11 cellular contexts compared by ENCODE assay signal in genomic region chr17:30910151-30910550, GRCh38. TPM values are rescaled to one million over a fixed set of nuclear protein-coding genes. Genes with fewer than 3 reads are reported as not detected.
DNase-seq lines count a peak whose midpoint lies in the region; ATAC-seq and TF ChIP-seq lines count a peak whose summit lies in the region.
"Not testable (repeated sequence)": the region's sequence is repeated elsewhere in the genome, so short reads cannot be mapped to it uniquely, and the experiment has no call there.
"Had no signal": no experiment of that assay in that cellular context is flagged by ENCODE, and none has a peak within 500 bp of the region (broad histone marks: within the 10 kb centered on the region; RNA-seq: fewer than 3 reads in every experiment).

No MANE protein-coding gene starts in this region.

- TF ChIP-seq CTCF in neural crest cell (conservative IDR thresholded peaks at IDR 0.05); osteocyte (IDR thresholded peaks at IDR 0.05); upper lobe of right lung (IDR thresholded peaks at IDR 0.05): not testable (repeated sequence)

- H3K9me3 ChIP-seq in trophoblast cell (ENCODE audit: insufficient read depth, low read depth, low read length); upper lobe of right lung: not testable (repeated sequence)

- not testable (repeated sequence) for H2BK5ac ChIP-seq in trophoblast cell (ENCODE audit: low read depth, low read length, poor library complexity)

- H2BK12ac ChIP-seq in trophoblast cell (ENCODE audit: low read length), result not testable (repeated sequence)

- intact Hi-C loops in upper lobe of right lung (cut with DNase I), result not testable (repeated sequence)

- not testable (repeated sequence) for H3K27ac ChIP-seq in trophoblast cell (ENCODE audit: low read depth, low read length); upper lobe of right lung

- not testable (repeated sequence) for H3K27ac Mint-ChIP-seq in neural crest cell (ENCODE audit: unreplicated experiment); osteocyte (ENCODE audit: unreplicated experiment)

- no CpG with 5 or more reads among the region's 7 CpGs for WGBS in trophoblast cell (ENCODE audit: extremely low coverage, insufficient coverage, insufficient read length)

- H3K18ac ChIP-seq in trophoblast cell (ENCODE audit: low read length), result not testable (repeated sequence)

- not testable (repeated sequence) for H2BK120ac ChIP-seq in trophoblast cell (ENCODE audit: insufficient read depth, low read length, poor library complexity)

- not testable (repeated sequence) for ATAC-seq in left lobe of liver, upper lobe of right lung

- H2AK5ac ChIP-seq in trophoblast cell (ENCODE audit: low read length), result not testable (repeated sequence)

- not testable (repeated sequence) for H3K4me3 ChIP-seq in trophoblast cell (ENCODE audit: low read depth, low read length); upper lobe of right lung

- not testable (repeated sequence) for H3K4me1 ChIP-seq in trophoblast cell (ENCODE audit: control insufficient read depth in 1 of 2, insufficient read depth in 2 of 2, low read length in 2 of 2)
- H3K4me1 ChIP-seq in upper lobe of right lung, result peaks cover 12% of the 10 kb centered on the region

- peak; percentile 24 for DNase-seq in activated CD8-positive, alpha-beta memory T cell treated with anti-CD3 and anti-CD28 coated beads for 24 hours
- peak; percentile 21 for DNase-seq in left lobe of liver (ENCODE audit: low spot score)
- DNase-seq in mesenteric fat pad (ENCODE audit: low spot score), result peak; percentile 12
- not testable (repeated sequence) for DNase-seq in neural crest cell (ENCODE audit: low read depth, low spot score)
- DNase-seq in osteocyte (ENCODE audit: extremely low spot score, unreplicated experiment), result peak; percentile 34
- DNase-seq in trophoblast cell, result peak; percentile 74 to 87
- DNase-seq in upper lobe of right lung, result peak; percentile 8

- not testable (repeated sequence) for H4K8ac ChIP-seq in trophoblast cell (ENCODE audit: low read depth, low read length)

- H3K14ac ChIP-seq in trophoblast cell (ENCODE audit: low read length), result not testable (repeated sequence)

- not testable (repeated sequence) for H3K79me2 ChIP-seq in trophoblast cell (ENCODE audit: control insufficient read depth, insufficient read depth, low read length, poor library complexity)

- H3K23ac ChIP-seq in trophoblast cell (ENCODE audit: low read length), result not testable (repeated sequence)

- not testable (repeated sequence) for H3K79me1 ChIP-seq in trophoblast cell (ENCODE audit: low read length)

- not testable (repeated sequence) for H4K91ac ChIP-seq in trophoblast cell (ENCODE audit: low read depth, low read length)

- not testable (repeated sequence) for H3K4me2 ChIP-seq in trophoblast cell (ENCODE audit: low read length)

- not testable (repeated sequence) for H3K36me3 Mint-ChIP-seq in neural crest cell (ENCODE audit: low read depth); osteocyte (ENCODE audit: unreplicated experiment)

- peaks cover 15% of the 10 kb centered on the region for H3K4me1 Mint-ChIP-seq in neural crest cell
- H3K4me1 Mint-ChIP-seq in osteocyte (ENCODE audit: unreplicated experiment), result peaks cover 13% of the 10 kb centered on the region

- H4K12ac ChIP-seq in trophoblast cell (ENCODE audit: low read depth, low read length), result not testable (repeated sequence)

- H3K27me3 Mint-ChIP-seq in neural crest cell (ENCODE audit: low read depth); osteocyte (ENCODE audit: unreplicated experiment): not testable (repeated sequence)

- not testable (repeated sequence) for H3K4ac ChIP-seq in trophoblast cell (ENCODE audit: low read depth, low read length)

- not testable (repeated sequence) for H3K9me3 Mint-ChIP-seq in neural crest cell; osteocyte (ENCODE audit: unreplicated experiment)

- H3K27me3 ChIP-seq in trophoblast cell (ENCODE audit: insufficient read depth, low read length); upper lobe of right lung: not testable (repeated sequence)

- H3K4me3 Mint-ChIP-seq in neural crest cell, result peak overlapping the region; percentile 33
- not testable (repeated sequence) for H3K4me3 Mint-ChIP-seq in osteocyte (ENCODE audit: unreplicated experiment)

- not testable (repeated sequence) for H2AFZ ChIP-seq in trophoblast cell (ENCODE audit: insufficient read depth, low read length, poor library complexity)

- not testable (repeated sequence) for H3K9ac ChIP-seq in trophoblast cell (ENCODE audit: low read length)

- H3K36me3 ChIP-seq in trophoblast cell (ENCODE audit: control insufficient read depth in 1 of 2, insufficient read depth in 2 of 2, low read length in 2 of 2); upper lobe of right lung: not testable (repeated sequence)

RNA-seq across cellular contexts. Expression of gene TEFM, which starts 4.1 kb away (rescaled TPM):
- total RNA-seq in left lobe of liver (8.6 TPM), mesenteric fat pad (12.8 TPM), neural crest cell (10.8 and 15.0 TPM in 2 replicates), osteocyte (9.8 and 15.5 TPM in 2 replicates), upper lobe of right lung (14.7 TPM)
- polyA plus RNA-seq in trophoblast cell (2013), result 8.7 and 10.0 TPM in 2 replicates

RNA-seq across cellular contexts. Expression of gene ADAP2, which starts 11.6 kb away (rescaled TPM):
- total RNA-seq in left lobe of liver, result 7.7 TPM
- 43.2 TPM for total RNA-seq in mesenteric fat pad
- total RNA-seq in neural crest cell, result 1.7 and 2.2 TPM in 2 replicates
- 0.31 and 0.62 TPM in 2 replicates for total RNA-seq in osteocyte
- polyA plus RNA-seq in trophoblast cell (2013), result 3.5 TPM in 2 replicates
- total RNA-seq in upper lobe of right lung, result 19.8 TPM
- total RNA-seq: A673 had no signal
- polyA plus RNA-seq: CD4-positive, alpha-beta memory T cell; CD4-positive, CD25-positive, alpha-beta regulatory T cell; CD8-positive, alpha-beta memory T cell had no signal
